In the genomic region with DNA sequence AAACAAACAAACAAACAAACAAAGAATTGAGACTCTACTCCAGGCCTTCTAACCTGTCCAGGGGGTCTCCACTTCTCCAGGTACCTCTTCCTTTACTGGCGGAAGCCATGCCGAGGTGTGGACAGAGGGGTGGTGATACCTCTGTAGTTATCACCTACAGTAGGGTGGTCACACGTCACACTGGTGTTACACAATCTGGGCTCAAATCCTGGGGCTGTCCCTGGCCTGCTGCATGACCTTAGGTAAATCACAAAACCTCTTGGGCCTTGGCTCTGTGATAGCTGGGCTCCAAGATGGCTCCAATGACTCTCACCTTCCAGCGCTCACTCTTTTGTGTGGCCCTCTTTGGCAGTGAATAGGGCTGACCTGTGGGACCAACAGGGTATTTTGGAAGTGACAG, we compare ENCODE assay signal across 26 cellular contexts.
DNase-seq lines count a peak whose midpoint lies in the region; ATAC-seq, FAIRE-seq and TF ChIP-seq lines count a peak whose summit lies in the region.
"Had no signal": no experiment of that assay in that cellular context is flagged by ENCODE, and none has a peak within 500 bp of the region (broad histone marks: within the 10 kb centered on the region; RNA-seq: fewer than 3 reads in every experiment).

No MANE protein-coding gene starts in this region.

- DNase-seq in K562 (ENCODE audit: extremely low read depth in 1 of 4, low spot score in 3 of 4) (no peak), left lobe of liver (ENCODE audit: low spot score) (peak; percentile 72), gastrocnemius medialis (no peak), NCI-H1092 treated with DMSO at 0.1 percent for 48 hours (lab: John Stamatoyannopoulos, UW) (no peak)
- DNase-seq in stimulated activated CD8-positive, alpha-beta memory T cell treated with anti-CD3 and anti-CD28 coated beads, Interleukin-4, amount 100 ng/mL, for 48 hours = no peak
- DNase-seq: 8988T; ACHN; BE2C; C1 segment of cervical spinal cord; CD4-positive, alpha-beta memory T cell; CD4-positive, CD25-positive, alpha-beta regulatory T cell; CD8-positive, alpha-beta memory T cell; COR-L47; DMS 273 treated with DMSO at 0.1 percent for 48 hours; DMS153; DMS53; DMS79; DND-41; EL; GDM1 had no signal

- FAIRE-seq in K562 (lab: Jason Lieb, UNC) = no peak
- FAIRE-seq: A204.1, GM12878, GM12892, GM18507 had no signal

- H3K9ac ChIP-seq in K562 (ENCODE audit: insufficient read depth in 1 of 2, low read depth in 2 of 2, low read length in 2 of 2) = no peak overlapping the region
- H3K9ac ChIP-seq: BLaER1 had no signal

- in situ Hi-C loops in K562 (cut with MboI) (no loop called here), gastrocnemius medialis (cut with MboI; ENCODE audit: low sequenced_read_pairs in 4 of 4) (no loop called here)

- 5% methylated on average over 4 of the region's 4 CpGs for WGBS in K562 (ENCODE audit: insufficient coverage, low coverage, missing lambda C conversion rate)

- H3K4me3 ChIP-seq in K562 = no peak overlapping the region
- H3K4me3 ChIP-seq in gastrocnemius medialis = no peak overlapping the region
- H3K4me3 ChIP-seq: BLaER1, GM12878 had no signal

- no peaks in the 10 kb centered on the region for H3K79me2 ChIP-seq in K562 (ENCODE audit: control insufficient read depth, insufficient read depth, low read length)

- no peak overlapping the region for H3K4me2 ChIP-seq in K562 (ENCODE audit: insufficient read depth, low read length)
- H3K4me2 ChIP-seq: BLaER1 had no signal

- POLR2A ChIA-PET in K562 (lab: Yijun Ruan, JAX) = interaction anchor here (0.5 kb wide), 1 partner anchor 476 kb away, joined by 3 read pairs; no protein-coding TSS in a partner anchor

- CTCF ChIA-PET in K562 (lab: Yijun Ruan, JAX; ENCODE audit: low intra/inter-chr PET ratio) = no interaction called here

- intact Hi-C loops in K562 (cut with micrococcal nuclease) = no loop called here
- intact Hi-C loops in gastrocnemius medialis (cut with DNase I; ENCODE audit: low total_unique reads) = no loop called here

- H3K4me1 ChIP-seq in K562 (replicated peaks in 1 of 2; ENCODE audit: control insufficient read depth in 2 of 2, insufficient read depth in 2 of 2, low read length in 2 of 2) (no peaks in the 10 kb centered on the region), gastrocnemius medialis (peaks cover 31 to 32% of the 10 kb centered on the region in 2 donors)
- H3K4me1 ChIP-seq: BE2C, BLaER1 had no signal

- TF ChIP-seq POLR2A in K562 (conservative IDR thresholded peaks at IDR 0.05) = no peak
- TF ChIP-seq POLR2A in gastrocnemius medialis (IDR thresholded peaks at IDR 0.05) = no peak

- no peaks in the 10 kb centered on the region for H3K9me3 ChIP-seq in K562 (replicated peaks; ENCODE audit: control insufficient read depth, insufficient read depth, low read depth, low read length)
- H3K9me3 ChIP-seq in gastrocnemius medialis = no peaks in the 10 kb centered on the region
- H3K9me3 ChIP-seq: BE2C, BLaER1 had no signal

- TF ChIP-seq CTCF in K562 (IDR thresholded peaks at IDR 0.05 in 2 of 3, conservative IDR thresholded peaks at IDR 0.05 in 1 of 3; ENCODE audit: insufficient read depth in 2 of 3, low read depth in 1 of 3, low read length in 3 of 3) (no peak), gastrocnemius medialis (IDR thresholded peaks at IDR 0.05 in 4 of 5, conservative IDR thresholded peaks at IDR 0.05 in 1 of 5) (no peak)

- H3K27me3 ChIP-seq in K562 (ENCODE audit: control insufficient read depth in 2 of 2, insufficient read depth in 2 of 2, low read length in 2 of 2) (peaks cover 15 to 25% of the 10 kb centered on the region in 2 experiments), gastrocnemius medialis (no peaks in the 10 kb centered on the region)
- H3K27me3 ChIP-seq: BE2C, BLaER1 had no signal

- BruUV-seq in K562 (replicated peaks; lab: Mats Ljungman, UMichigan) = no TSS peak

- H3K27ac ChIP-seq in K562 (ENCODE audit: extremely low read depth, low read depth, low read length) (no peak overlapping the region), gastrocnemius medialis (peak overlapping the region in 3 of 4 donors; percentile 73 to 79 (median 73))
- H3K27ac ChIP-seq: BLaER1 had no signal

- H4K20me1 ChIP-seq in K562 (replicated peaks; ENCODE audit: control insufficient read depth, insufficient read depth, low read length) = no peaks in the 10 kb centered on the region
- H4K20me1 ChIP-seq: BLaER1 had no signal

- ATAC-seq in K562 (no peak), left lobe of liver (peak; percentile 43), gastrocnemius medialis (no peak), GM21529 (IDR thresholded peaks at IDR 0.05; ENCODE audit: unreplicated experiment) (no peak)
- ATAC-seq: GM12878 had no signal

- no peaks in the 10 kb centered on the region for H3K36me3 ChIP-seq in K562 (ENCODE audit: control insufficient read depth, insufficient read depth, low read length)
- H3K36me3 ChIP-seq in gastrocnemius medialis = no peaks in the 10 kb centered on the region
- H3K36me3 ChIP-seq: BE2C, BLaER1 had no signal

- TF ChIP-seq RAD21 in K562 (CRISPR knock-in tag; conservative IDR thresholded peaks at IDR 0.05 in 1 of 2, IDR thresholded peaks at IDR 0.05 in 1 of 2) = no peak

- no peak overlapping the region for H2AFZ ChIP-seq in K562 (ENCODE audit: low read depth, low read length)

- H3K9me1 ChIP-seq in K562 (ENCODE audit: control insufficient read depth, insufficient read depth, low read length) = peaks cover 4% of the 10 kb centered on the region

- no peak for TF ChIP-seq EP300 in K562 (IDR thresholded peaks at IDR 0.05; ENCODE audit: low read length)

TF ChIP-seq in K562, 482 proteins besides CTCF, POLR2A, EP300 and RAD21:
- TF ChIP-seq JUND (IDR thresholded peaks at IDR 0.05; ENCODE audit: borderline replicate concordance, low read depth, low read length) (no peak), JUND (tag; IDR thresholded peaks at IDR 0.05; ENCODE audit: borderline replicate concordance, low read depth, low read length) (no peak), BCLAF1 (IDR thresholded peaks at IDR 0.05; ENCODE audit: borderline replicate concordance in 1 of 2, control insufficient read depth in 1 of 2, low read depth in 2 of 2, low read length in 1 of 2) (no peak), CEBPB (tag; IDR thresholded peaks at IDR 0.05) (0 out of 2 replicates have a peak, but pooled peaks have one; percentile 11)
